Comparison of ENCODE assay signal across 8 cellular contexts in genomic region chr15:101489633-101490407, GRCh38. TPM values are rescaled to one million over a fixed set of nuclear protein-coding genes. Genes with fewer than 3 reads are reported as not detected.
A peak's percentile ranks its signal among the peaks of the same experiment; 100 is the strongest.
DNase-seq lines count a peak whose midpoint lies in the region; ATAC-seq and TF ChIP-seq lines count a peak whose summit lies in the region.

Gene PCSK6 (minus strand): TSS chr15:101489707. CDS start chr15:101489670, 37 bp downstream.

- no peaks in the 10 kb centered on the region for H3K9me3 ChIP-seq in iPS-20b (ENCODE audit: insufficient read depth, low read depth, low read length)
- no peaks in the 10 kb centered on the region for H3K9me3 ChIP-seq in smooth muscle cell (replicated peaks; ENCODE audit: low read depth)

- ATAC-seq in activated T-helper 17 cell treated with anti-CD3 and anti-CD28 coated beads, Interleukin-2, amount 50 U/mL, for 72 hours (replicated peaks), result no peak
- ATAC-seq in stimulated activated memory B cell treated with anti-CD40 and anti-IgM and Interleukin-4, amounts not matched to agents 10 μg/mL and 1 μg/mL and 100 μg/mL, for 72 hours, result no peak

- no peak within 1 kb of the TSS for H3K27ac Mint-ChIP-seq in T-helper 1 cell treated with Interleukin-12 subunit alpha and Interleukin-12 subunit beta and Interleukin-4 antibody, amounts not matched to agents 30 μg/mL and 1 μg/mL, for 36 hours
- no peak within 1 kb of the TSS for H3K27ac Mint-ChIP-seq in activated T-helper 17 cell treated with anti-CD3 and anti-CD28 coated beads, Interleukin-2, amount 50 U/mL, for 72 hours
- H3K27ac Mint-ChIP-seq in stimulated activated memory B cell treated with anti-CD40 and anti-IgM and Interleukin-4, amounts not matched to agents 10 μg/mL and 1 μg/mL and 100 μg/mL, for 72 hours, result no peak within 1 kb of the TSS

- H4K20me1 ChIP-seq in smooth muscle cell (ENCODE audit: low read depth), result no peaks in the 10 kb centered on the region

- H3K36me3 ChIP-seq in iPS-20b (ENCODE audit: insufficient read depth, low read depth, low read length) (no peaks in the 10 kb centered on the region), smooth muscle cell (ENCODE audit: low read depth) (no peaks in the 10 kb centered on the region)

- 40% methylated on average over 37 of the region's 103 CpGs for WGBS in smooth muscle cell (ENCODE audit: low lambda C conversion rate)

- H3F3A ChIP-seq in smooth muscle cell (ENCODE audit: low read depth), result peaks cover 5% of the 10 kb centered on the region

- TF ChIP-seq CTCF in smooth muscle cell (IDR thresholded peaks at IDR 0.05; ENCODE audit: borderline replicate concordance, insufficient read depth, poor library complexity, severe bottlenecking), result no peak

- H3K27me3 Mint-ChIP-seq in T-helper 1 cell treated with Interleukin-12 subunit alpha and Interleukin-12 subunit beta and Interleukin-4 antibody, amounts not matched to agents 30 μg/mL and 1 μg/mL, for 36 hours (ENCODE audit: low read depth), result peaks cover 63% of the 10 kb centered on the region
- peaks cover 42% of the 10 kb centered on the region for H3K27me3 Mint-ChIP-seq in activated T-helper 17 cell treated with anti-CD3 and anti-CD28 coated beads, Interleukin-2, amount 50 U/mL, for 72 hours
- peaks cover 56% of the 10 kb centered on the region for H3K27me3 Mint-ChIP-seq in stimulated activated memory B cell treated with anti-CD40 and anti-IgM and Interleukin-4, amounts not matched to agents 10 μg/mL and 1 μg/mL and 100 μg/mL, for 72 hours

- DNase-seq in T-helper 1 cell, result no peak
- DNase-seq in smooth muscle cell (lab: John Stamatoyannopoulos, UW; ENCODE audit: unreplicated experiment), result no peak
- no peak for DNase-seq in NCI-H446 treated with DMSO at 0.1 percent for 48 hours (lab: John Stamatoyannopoulos, UW)
- no peak for DNase-seq in KG1 (lab: John Stamatoyannopoulos, UW)

- H2AFZ ChIP-seq in smooth muscle cell (ENCODE audit: low read depth), result no peak within 1 kb of the TSS

- peak within 1 kb of the TSS; percentile 59 for H3K4me3 Mint-ChIP-seq in T-helper 1 cell treated with Interleukin-12 subunit alpha and Interleukin-12 subunit beta and Interleukin-4 antibody, amounts not matched to agents 30 μg/mL and 1 μg/mL, for 36 hours
- H3K4me3 Mint-ChIP-seq in activated T-helper 17 cell treated with anti-CD3 and anti-CD28 coated beads, Interleukin-2, amount 50 U/mL, for 72 hours, result peak within 1 kb of the TSS; percentile 32
- H3K4me3 Mint-ChIP-seq in stimulated activated memory B cell treated with anti-CD40 and anti-IgM and Interleukin-4, amounts not matched to agents 10 μg/mL and 1 μg/mL and 100 μg/mL, for 72 hours, result no peak within 1 kb of the TSS

- H3K27me3 ChIP-seq in iPS-20b (ENCODE audit: insufficient read depth, low read length), result peaks cover 66% of the 10 kb centered on the region
- peaks cover 18% of the 10 kb centered on the region for H3K27me3 ChIP-seq in smooth muscle cell (ENCODE audit: low read depth)

- H3K36me3 Mint-ChIP-seq in T-helper 1 cell treated with Interleukin-12 subunit alpha and Interleukin-12 subunit beta and Interleukin-4 antibody, amounts not matched to agents 30 μg/mL and 1 μg/mL, for 36 hours (ENCODE audit: low read depth), result no peaks in the 10 kb centered on the region
- H3K36me3 Mint-ChIP-seq in activated T-helper 17 cell treated with anti-CD3 and anti-CD28 coated beads, Interleukin-2, amount 50 U/mL, for 72 hours (ENCODE audit: low read depth), result no peaks in the 10 kb centered on the region
- H3K36me3 Mint-ChIP-seq in stimulated activated memory B cell treated with anti-CD40 and anti-IgM and Interleukin-4, amounts not matched to agents 10 μg/mL and 1 μg/mL and 100 μg/mL, for 72 hours, result no peaks in the 10 kb centered on the region

- peak within 1 kb of the TSS; percentile 82 for H3K4me2 ChIP-seq in smooth muscle cell

- H3K27ac ChIP-seq in iPS-20b (ENCODE audit: low read length) (no peak within 1 kb of the TSS), smooth muscle cell (ENCODE audit: low read depth) (no peak within 1 kb of the TSS)

- no peaks in the 10 kb centered on the region for H3K9me3 Mint-ChIP-seq in T-helper 1 cell treated with Interleukin-12 subunit alpha and Interleukin-12 subunit beta and Interleukin-4 antibody, amounts not matched to agents 30 μg/mL and 1 μg/mL, for 36 hours
- no peaks in the 10 kb centered on the region for H3K9me3 Mint-ChIP-seq in activated T-helper 17 cell treated with anti-CD3 and anti-CD28 coated beads, Interleukin-2, amount 50 U/mL, for 72 hours
- peaks cover 3% of the 10 kb centered on the region for H3K9me3 Mint-ChIP-seq in stimulated activated memory B cell treated with anti-CD40 and anti-IgM and Interleukin-4, amounts not matched to agents 10 μg/mL and 1 μg/mL and 100 μg/mL, for 72 hours

- H3K4me1 ChIP-seq in iPS-20b (ENCODE audit: insufficient read depth, low read length) (no peaks in the 10 kb centered on the region), smooth muscle cell (ENCODE audit: low read depth) (peaks cover 7% of the 10 kb centered on the region)

- no peak within 1 kb of the TSS for H3K9ac ChIP-seq in iPS-20b (ENCODE audit: low read depth, low read length)
- H3K9ac ChIP-seq in smooth muscle cell (ENCODE audit: low read depth), result no peak within 1 kb of the TSS

- H3K4me3 ChIP-seq in iPS-20b (ENCODE audit: low read length), result peak within 1 kb of the TSS; percentile 50; the same call in 1 of the 2 replicates
- H3K4me3 ChIP-seq in smooth muscle cell, result peak within 1 kb of the TSS; percentile 45

- no peaks in the 10 kb centered on the region for H3K79me2 ChIP-seq in smooth muscle cell (ENCODE audit: low read depth)

- peaks cover 3% of the 10 kb centered on the region for H3K4me1 Mint-ChIP-seq in T-helper 1 cell treated with Interleukin-12 subunit alpha and Interleukin-12 subunit beta and Interleukin-4 antibody, amounts not matched to agents 30 μg/mL and 1 μg/mL, for 36 hours (ENCODE audit: low read depth)
- H3K4me1 Mint-ChIP-seq in activated T-helper 17 cell treated with anti-CD3 and anti-CD28 coated beads, Interleukin-2, amount 50 U/mL, for 72 hours, result no peaks in the 10 kb centered on the region
- peaks cover 12% of the 10 kb centered on the region for H3K4me1 Mint-ChIP-seq in stimulated activated memory B cell treated with anti-CD40 and anti-IgM and Interleukin-4, amounts not matched to agents 10 μg/mL and 1 μg/mL and 100 μg/mL, for 72 hours

RNA-seq across cellular contexts. Expression of gene PCSK6, which starts in this region (rescaled TPM):
- total RNA-seq in activated T-helper 17 cell treated with anti-CD3 and anti-CD28 coated beads, Interleukin-2, amount 50 U/mL, for 72 hours, result 1 to 10 TPM in 1 of 2 donors, under 1 TPM in 1; 0.56 to 1.3 TPM
- 17.5 and 21.2 TPM in 2 replicates for total RNA-seq in smooth muscle cell
- polyA plus RNA-seq in smooth muscle cell, result 17.4 and 17.5 TPM in 2 replicates
